Comparison of ENCODE assay signal across 19 cellular contexts in genomic region chr20:22949710-22950109, GRCh38.
DNase-seq lines count a peak whose midpoint lies in the region; ATAC-seq, FAIRE-seq and TF ChIP-seq lines count a peak whose summit lies in the region.
"Had no signal": no experiment of that assay in that cellular context is flagged by ENCODE, and none has a peak within 500 bp of the region (broad histone marks: within the 10 kb centered on the region; RNA-seq: fewer than 3 reads in every experiment).

No MANE protein-coding gene starts in this region.

- no peak overlapping the region for H3K4me3 ChIP-seq in endothelial cell of umbilical vein (replicated peaks in 1 of 3; ENCODE audit: insufficient read depth in 1 of 3, low read depth in 1 of 3, low read length in 3 of 3)
- H3K4me3 ChIP-seq: GM23338, Peyer's patch had no signal

- no peak overlapping the region for H2AFZ ChIP-seq in endothelial cell of umbilical vein (ENCODE audit: low read depth, low read length)
- H2AFZ ChIP-seq: GM23338 had no signal

- no peak overlapping the region for H3K4me2 ChIP-seq in endothelial cell of umbilical vein (ENCODE audit: insufficient read depth, low read length)
- H3K4me2 ChIP-seq: GM23338 had no signal

- no peaks in the 10 kb centered on the region for H3K36me3 ChIP-seq in endothelial cell of umbilical vein (ENCODE audit: control insufficient read depth in 2 of 2, extremely low read depth in 1 of 2, insufficient read depth in 2 of 2, low read length in 2 of 2)
- H3K36me3 ChIP-seq: Peyer's patch had no signal

- BruUV-seq in endothelial cell of umbilical vein (replicated peaks; lab: Mats Ljungman, UMichigan), result no TSS peak

- in situ Hi-C loops in SK-MEL-5 (cut with HindIII; ENCODE audit: low pct_unique_long_range_greater_than_20kb, low sequenced_read_pairs), result no loop called here

- no peaks in the 10 kb centered on the region for H3K4me1 Mint-ChIP-seq in activated naive CD4-positive, alpha-beta T cell treated with anti-CD3 and anti-CD28 coated beads, Interleukin-2, amount 10 ng/mL, durations not matched to agents 7 days and 5 days
- H3K4me1 Mint-ChIP-seq: CD4-positive, CD25-positive, alpha-beta regulatory T cell; GM23338 had no signal

- no peak for TF ChIP-seq CTCF in endothelial cell of umbilical vein (IDR thresholded peaks at IDR 0.05; ENCODE audit: extremely low read depth in 1 of 2, insufficient read depth in 1 of 2, low read depth in 1 of 2, low read length in 2 of 2)

- no peaks in the 10 kb centered on the region for H3K27me3 Mint-ChIP-seq in activated naive CD4-positive, alpha-beta T cell treated with anti-CD3 and anti-CD28 coated beads, Interleukin-2, amount 10 ng/mL, durations not matched to agents 7 days and 5 days
- H3K27me3 Mint-ChIP-seq: CD4-positive, CD25-positive, alpha-beta regulatory T cell had no signal

- CTCF ChIA-PET in endothelial cell of umbilical vein (lab: Charles Lee), result interaction anchor here (1.3 to 2.4 kb wide), 3 partner anchors 10 to 260 kb away, joined by 3 to 15 read pairs (median 5); no protein-coding TSS in a partner anchor
- CTCF ChIA-PET in activated naive CD4-positive, alpha-beta T cell treated with anti-CD3 and anti-CD28 coated beads, Interleukin-2, amount 10 ng/mL, durations not matched to agents 7 days and 5 days (lab: Charles Lee), result no interaction called here

- H3K27ac Mint-ChIP-seq in activated naive CD4-positive, alpha-beta T cell treated with anti-CD3 and anti-CD28 coated beads, Interleukin-2, amount 10 ng/mL, durations not matched to agents 7 days and 5 days, result no peak overlapping the region
- H3K27ac Mint-ChIP-seq: CD4-positive, CD25-positive, alpha-beta regulatory T cell; GM23338 had no signal

- H3K79me2 ChIP-seq in endothelial cell of umbilical vein (ENCODE audit: control insufficient read depth, insufficient read depth, low read length), result no peaks in the 10 kb centered on the region

- no peaks in the 10 kb centered on the region for H4K20me1 ChIP-seq in endothelial cell of umbilical vein (replicated peaks; ENCODE audit: control insufficient read depth, extremely low read depth, insufficient read depth, low read length)

- dilution Hi-C loops in endothelial cell of umbilical vein (cut with MboI; ENCODE audit: extremely low pct_ligation_motif_present, low sequenced_read_pairs), result no loop called here

- peaks cover 7% of the 10 kb centered on the region for H3K9me3 Mint-ChIP-seq in activated naive CD4-positive, alpha-beta T cell treated with anti-CD3 and anti-CD28 coated beads, Interleukin-2, amount 10 ng/mL, durations not matched to agents 7 days and 5 days
- H3K9me3 Mint-ChIP-seq: GM23338 had no signal

- H3K27ac ChIP-seq in endothelial cell of umbilical vein (ENCODE audit: insufficient read depth, low read depth, low read length), result no peak overlapping the region
- H3K27ac ChIP-seq: Peyer's patch had no signal

- H3K27me3 ChIP-seq in endothelial cell of umbilical vein (ENCODE audit: control insufficient read depth in 2 of 2, insufficient read depth in 2 of 2, low read length in 2 of 2), result peaks cover 0 to 5% of the 10 kb centered on the region in 2 experiments
- H3K27me3 ChIP-seq: Peyer's patch had no signal

- H3K9me1 ChIP-seq in endothelial cell of umbilical vein (replicated peaks; ENCODE audit: control insufficient read depth, extremely low read depth, insufficient read depth, low read length), result no peaks in the 10 kb centered on the region

- no peak overlapping the region for H3K9ac ChIP-seq in endothelial cell of umbilical vein (replicated peaks; ENCODE audit: extremely low read depth, insufficient read depth, low read length)

- no peaks in the 10 kb centered on the region for H3K9me3 ChIP-seq in endothelial cell of umbilical vein (replicated peaks; ENCODE audit: control insufficient read depth, insufficient read depth, low read length)
- H3K9me3 ChIP-seq: Peyer's patch had no signal

- no peak for ATAC-seq in GM21717 (IDR thresholded peaks at IDR 0.05; ENCODE audit: unreplicated experiment)
- ATAC-seq: GM23338 had no signal

- TF ChIP-seq POLR2A in endothelial cell of umbilical vein (IDR thresholded peaks at IDR 0.05; ENCODE audit: low read depth, low read length), result no peak

- DNase-seq in H4 (ENCODE audit: low spot score), result peak; percentile 10
- peak; percentile 72 for DNase-seq in SK-MEL-5 (ENCODE audit: low read depth, low spot score)
- peak; percentile 35 for DNase-seq in endothelial cell of umbilical vein (ENCODE audit: low read depth, low spot score)
- peak; percentile 7 for DNase-seq in renal cortical epithelial cell (ENCODE audit: low read depth)
- DNase-seq in activated naive CD4-positive, alpha-beta T cell treated with anti-CD3 and anti-CD28 coated beads, Interleukin-2, amount 10 ng/mL, durations not matched to agents 7 days and 5 days, result no peak
- DNase-seq in stimulated activated CD4-positive, alpha-beta T cell treated with anti-CD3 and anti-CD28 coated beads, Interleukin-2, amount 100 ng/mL, for 24 hours, result no peak
- no peak for DNase-seq in central memory CD4-positive, alpha-beta T cell
- DNase-seq: AML-193; CD4-positive, CD25-positive, alpha-beta regulatory T cell; DMS79; NCI-H1105 treated with DMSO at 0.1 percent for 48 hours; NCI-H1930; NCI-H2171 treated with DMSO at 0.1 percent for 48 hours; NCI-H82; Peyer's patch; SIG-M5 had no signal

- H3K4me1 ChIP-seq in endothelial cell of umbilical vein (ENCODE audit: control insufficient read depth, extremely low read depth, insufficient read depth, low read length), result no peaks in the 10 kb centered on the region
- H3K4me1 ChIP-seq: Peyer's patch had no signal

- no peak overlapping the region for H3K4me3 Mint-ChIP-seq in activated naive CD4-positive, alpha-beta T cell treated with anti-CD3 and anti-CD28 coated beads, Interleukin-2, amount 10 ng/mL, durations not matched to agents 7 days and 5 days
- H3K4me3 Mint-ChIP-seq: CD4-positive, CD25-positive, alpha-beta regulatory T cell; GM23338 had no signal

- no peaks in the 10 kb centered on the region for H3K36me3 Mint-ChIP-seq in activated naive CD4-positive, alpha-beta T cell treated with anti-CD3 and anti-CD28 coated beads, Interleukin-2, amount 10 ng/mL, durations not matched to agents 7 days and 5 days
- H3K36me3 Mint-ChIP-seq: CD4-positive, CD25-positive, alpha-beta regulatory T cell had no signal

- intact Hi-C loops in endothelial cell of umbilical vein (cut with micrococcal nuclease), result no loop called here

- no peak for FAIRE-seq in endothelial cell of umbilical vein (lab: Jason Lieb, UNC)
- FAIRE-seq: G401.6 had no signal

- POLR2A ChIA-PET in endothelial cell of umbilical vein (lab: Charles Lee), result no interaction called here

TF ChIP-seq in endothelial cell of umbilical vein, 7 proteins besides CTCF, POLR2A, EP300 and RAD21:
- TF ChIP-seq FOS (IDR thresholded peaks at IDR 0.05; ENCODE audit: borderline replicate concordance, insufficient read depth, low read length) (peak; percentile 64), MYC (IDR thresholded peaks at IDR 0.05; ENCODE audit: low read depth, low read length) (no peak)
TF ChIP-seq in endothelial cell of umbilical vein: peak in this region for 1.

Comparison
In these comparisons a context has a peak if more than half of its experiments do, and no peak if none do; other contexts are left out.
1. DNase-seq: peak in H4 (single experiment), SK-MEL-5 (single experiment), endothelial cell of umbilical vein (single experiment) and renal cortical epithelial cell (single experiment); none in activated naive CD4-positive, alpha-beta T cell treated with anti-CD3 and anti-CD28 coated beads, Interleukin-2, amount 10 ng/mL, durations not matched to agents 7 days and 5 days (single experiment), stimulated activated CD4-positive, alpha-beta T cell treated with anti-CD3 and anti-CD28 coated beads, Interleukin-2, amount 100 ng/mL, for 24 hours (0 of 2) and central memory CD4-positive, alpha-beta T cell (single experiment).